In genomic region chr4:124044867-124045266, GRCh38 we compare ENCODE assay signal across 14 cellular contexts.
DNase-seq lines count a peak whose midpoint lies in the region; ATAC-seq, FAIRE-seq and TF ChIP-seq lines count a peak whose summit lies in the region.
"Had no signal": no experiment of that assay in that cellular context is flagged by ENCODE, and none has a peak within 500 bp of the region (broad histone marks: within the 10 kb centered on the region; RNA-seq: fewer than 3 reads in every experiment).

No MANE protein-coding gene starts in this region.

- H4K20me1 ChIP-seq in OCI-LY7 (ENCODE audit: insufficient read depth, low read length), result no peaks in the 10 kb centered on the region
- H4K20me1 ChIP-seq in neural progenitor cell (ENCODE audit: low read depth), result no peaks in the 10 kb centered on the region

- POLR2A ChIA-PET in OCI-LY7 (lab: Charles Lee), result no interaction called here

- no peaks in the 10 kb centered on the region for H3K9me2 ChIP-seq in OCI-LY7 (ENCODE audit: insufficient read depth, low read length)

- no peak overlapping the region for H3K4me3 Mint-ChIP-seq in neural progenitor cell
- H3K4me3 Mint-ChIP-seq: CD8-positive, alpha-beta T cell had no signal

- H3K9me3 Mint-ChIP-seq in neural progenitor cell, result peaks cover 23% of the 10 kb centered on the region

- TF ChIP-seq CTCF in OCI-LY7 (conservative IDR thresholded peaks at IDR 0.05; ENCODE audit: low read length) (peak; percentile 36), esophagus squamous epithelium (IDR thresholded peaks at IDR 0.05) (no peak), neural progenitor cell (IDR thresholded peaks at IDR 0.05) (peak; percentile 4)

- H3K36me3 ChIP-seq in OCI-LY7 (ENCODE audit: insufficient read depth, low read length) (no peaks in the 10 kb centered on the region), esophagus squamous epithelium (no peaks in the 10 kb centered on the region), neural progenitor cell (no peaks in the 10 kb centered on the region), small intestine (ENCODE audit: control insufficient read depth in 2 of 2, insufficient read depth in 2 of 2, low read length in 2 of 2) (no peaks in the 10 kb centered on the region)

- no peaks in the 10 kb centered on the region for H3K4me1 ChIP-seq in OCI-LY7 (ENCODE audit: insufficient read depth, low read length, poor library complexity, severe bottlenecking)
- H3K4me1 ChIP-seq in esophagus squamous epithelium, result peaks cover 0 to 20% (median 4%) of the 10 kb centered on the region in 3 donors
- no peaks in the 10 kb centered on the region for H3K4me1 ChIP-seq in neural progenitor cell
- H3K4me1 ChIP-seq in small intestine (ENCODE audit: control insufficient read depth in 2 of 2, insufficient read depth in 1 of 2, low read depth in 1 of 2, low read length in 1 of 2), result no peaks in the 10 kb centered on the region

- H3K9ac ChIP-seq in neural progenitor cell, result no peak overlapping the region

- BruUV-seq in OCI-LY7 (replicated peaks; lab: Mats Ljungman, UMichigan), result no TSS peak

- ATAC-seq in HG03442 (IDR thresholded peaks at IDR 0.05; ENCODE audit: unreplicated experiment), result no peak
- ATAC-seq: CD8-positive, alpha-beta T cell had no signal

- no peak overlapping the region for H2AFZ ChIP-seq in OCI-LY7 (ENCODE audit: low read length)
- no peak overlapping the region for H2AFZ ChIP-seq in neural progenitor cell (replicated peaks)

- H3K9me3 ChIP-seq in OCI-LY7 (ENCODE audit: low read length), result no peaks in the 10 kb centered on the region
- H3K9me3 ChIP-seq in esophagus squamous epithelium, result no peaks in the 10 kb centered on the region
- no peaks in the 10 kb centered on the region for H3K9me3 ChIP-seq in neural progenitor cell (ENCODE audit: low read depth)
- no peaks in the 10 kb centered on the region for H3K9me3 ChIP-seq in small intestine (ENCODE audit: control insufficient read depth, low read depth)

- CTCF ChIA-PET in OCI-LY7 (lab: Charles Lee; ENCODE audit: unreplicated experiment), result no interaction called here

- H3K27me3 ChIP-seq in esophagus squamous epithelium (no peaks in the 10 kb centered on the region), neural progenitor cell (no peaks in the 10 kb centered on the region), small intestine (ENCODE audit: control insufficient read depth in 2 of 2, insufficient read depth in 2 of 2, low read length in 2 of 2) (no peaks in the 10 kb centered on the region)

- H3K27me3 Mint-ChIP-seq in neural progenitor cell (ENCODE audit: insufficient read depth, low read depth), result peaks cover 2% of the 10 kb centered on the region

- intact Hi-C loops in OCI-LY7 (cut with micrococcal nuclease; ENCODE audit: unreplicated experiment), result no loop called here
- intact Hi-C loops in esophagus squamous epithelium (cut with DNase I), result no loop called here

- H3K27ac Mint-ChIP-seq in neural progenitor cell, result no peak overlapping the region
- H3K27ac Mint-ChIP-seq: CD8-positive, alpha-beta T cell had no signal

- no peaks in the 10 kb centered on the region for H3K79me2 ChIP-seq in OCI-LY7 (ENCODE audit: insufficient read depth, low read depth, low read length)
- no peaks in the 10 kb centered on the region for H3K79me2 ChIP-seq in neural progenitor cell (ENCODE audit: low read depth)

- peak; percentile 0 for DNase-seq in DMS 273 (lab: John Stamatoyannopoulos, UW; ENCODE audit: unreplicated experiment)
- DNase-seq in DMS 273 treated with DMSO at 0.1 percent for 48 hours (lab: John Stamatoyannopoulos, UW), result no peak
- DNase-seq in OCI-LY7 (ENCODE audit: low spot score), result peak; percentile 23
- no peak for DNase-seq in esophagus squamous epithelium (lab: John Stamatoyannopoulos, UW)
- DNase-seq in neural progenitor cell (ENCODE audit: low spot score), result peak; percentile 8
- no peak for DNase-seq in DMS79 treated with DMSO at 0.1 percent for 48 hours (lab: John Stamatoyannopoulos, UW)
- DNase-seq in small intestine, result no peak
- DNase-seq: CD8-positive, alpha-beta T cell; NCI-H1417 treated with DMSO at 0.1 percent for 48 hours; NCI-H2029 treated with DMSO at 0.1 percent for 48 hours; NCI-H524; NK-92 treated with Interleukin-12 subunit alpha and Interleukin-12 subunit beta, amount 100 ng/mL, for 24 hours had no signal

- no peak overlapping the region for H3K4me3 ChIP-seq in OCI-LY7 (ENCODE audit: low read depth, low read length, poor library complexity, severe bottlenecking)
- H3K4me3 ChIP-seq in esophagus squamous epithelium, result no peak overlapping the region
- H3K4me3 ChIP-seq in neural progenitor cell, result no peak overlapping the region
- H3K4me3 ChIP-seq in small intestine (ENCODE audit: low read depth in 1 of 2, low read length in 2 of 2), result no peak overlapping the region

- TF ChIP-seq POLR2A in esophagus squamous epithelium (IDR thresholded peaks at IDR 0.05), result no peak

- 73 to 100% methylated on average over 1 to 2 of the region's 5 CpGs for WGBS in esophagus squamous epithelium, 2 donors
- 77 to 84% (median 82%) methylated on average over 5 of the region's 5 CpGs for WGBS in small intestine, 3 donors

- H3F3A ChIP-seq in neural progenitor cell (ENCODE audit: low read depth), result no peaks in the 10 kb centered on the region

- no peak overlapping the region for H3K27ac ChIP-seq in OCI-LY7 (ENCODE audit: low read depth, low read length, poor library complexity, severe bottlenecking)
- H3K27ac ChIP-seq in esophagus squamous epithelium, result peak overlapping the region in 3 of 4 donors; percentile 36 to 57 (median 40)
- no peak overlapping the region for H3K27ac ChIP-seq in neural progenitor cell
- H3K27ac ChIP-seq in small intestine (ENCODE audit: low read depth in 1 of 2, low read length in 1 of 2), result no peak overlapping the region
- H3K27ac ChIP-seq: 22Rv1 had no signal

- FAIRE-seq in small intestine (lab: Jason Lieb, UNC), result no peak

- H3K4me2 ChIP-seq in OCI-LY7 (ENCODE audit: low read length) (no peak overlapping the region), neural progenitor cell (no peak overlapping the region)

- no peaks in the 10 kb centered on the region for H3K4me1 Mint-ChIP-seq in neural progenitor cell

- no peaks in the 10 kb centered on the region for H3K36me3 Mint-ChIP-seq in neural progenitor cell
- H3K36me3 Mint-ChIP-seq: CD8-positive, alpha-beta T cell had no signal

Comparison
In these comparisons a context has a peak if more than half of its experiments do, and no peak if none do; other contexts are left out.
1. DNase-seq: peak in DMS 273 (single experiment), OCI-LY7 (single experiment) and neural progenitor cell (single experiment); none in DMS 273 treated with DMSO at 0.1 percent for 48 hours (single experiment), esophagus squamous epithelium (single experiment), DMS79 treated with DMSO at 0.1 percent for 48 hours (single experiment) and small intestine (single experiment).
2. H3K27ac ChIP-seq: peak in esophagus squamous epithelium (3 of 4); none in OCI-LY7 (single experiment), neural progenitor cell (single experiment) and small intestine (0 of 2).
3. CTCF ChIP-seq: peak in OCI-LY7 (single experiment) and neural progenitor cell (single experiment); none in esophagus squamous epithelium (0 of 6).